8 cellular contexts compared by ENCODE assay signal in the genomic region with DNA sequence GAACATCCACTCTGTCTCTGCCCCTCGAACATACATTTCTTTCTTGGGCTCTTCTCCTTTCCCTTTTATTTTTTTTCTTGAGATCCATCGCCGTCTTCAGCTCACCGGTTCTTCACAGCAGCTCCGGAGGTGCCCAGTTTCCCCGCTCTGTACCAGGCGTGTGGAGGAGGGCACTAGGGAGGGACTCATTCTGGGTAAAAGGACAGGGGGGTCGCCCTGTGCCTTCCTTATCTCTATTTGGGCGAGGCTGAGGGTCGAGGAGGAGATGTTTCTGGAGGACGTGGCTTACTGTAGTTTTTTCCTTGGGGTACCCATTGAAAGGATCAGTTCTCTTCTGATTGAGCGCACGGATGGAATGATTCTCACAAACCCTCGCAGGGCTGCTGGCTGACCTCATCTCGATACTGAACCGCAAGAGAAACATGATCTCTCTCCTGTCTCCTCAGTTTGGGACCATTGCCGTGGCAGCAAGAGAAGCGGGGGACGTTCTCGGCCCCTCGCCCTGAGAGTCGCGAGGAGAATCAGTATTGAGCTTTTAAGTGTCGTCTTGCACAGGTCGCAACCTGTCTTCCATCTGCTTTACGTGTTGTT. TPM values are rescaled to one million over a fixed set of nuclear protein-coding genes. Genes with fewer than 3 reads are reported as not detected.
DNase-seq lines count a peak whose midpoint lies in the region; ATAC-seq and TF ChIP-seq lines count a peak whose summit lies in the region.

No MANE protein-coding gene starts in this region.

- H3K4me3 ChIP-seq in KMS-11 (IDR thresholded peaks at IDR 0.05; ENCODE audit: insufficient read depth, low read depth, low read length) (no peak overlapping the region), left ventricle myocardium inferior (peak overlapping the region; percentile 87)

- peaks cover 8% of the 10 kb centered on the region for H3K36me3 Mint-ChIP-seq in activated T-helper 2 cell treated with anti-CD3 and anti-CD28 coated beads, Interferon-gamma antibody, Interleukin-2, Interleukin-4, amounts not matched to agents 10 μg/mL and 5 μg/mL and 100 μg/mL, durations not matched to agents 14 hours and 24 hours and 36 hours (ENCODE audit: low read depth)

- no peaks in the 10 kb centered on the region for H4K20me1 ChIP-seq in KMS-11 (ENCODE audit: insufficient read depth)

- peak overlapping the region; percentile 95 for H3K4me2 ChIP-seq in KMS-11

- peak overlapping the region; percentile 100 for H3K4me3 Mint-ChIP-seq in activated T-helper 2 cell treated with anti-CD3 and anti-CD28 coated beads, Interferon-gamma antibody, Interleukin-2, Interleukin-4, amounts not matched to agents 10 μg/mL and 5 μg/mL and 100 μg/mL, durations not matched to agents 14 hours and 24 hours and 36 hours (ENCODE audit: low read depth)

- H3K79me2 ChIP-seq in KMS-11 (ENCODE audit: insufficient read depth, low read depth), result peaks cover 13% of the 10 kb centered on the region; the same call in 1 of the 2 replicates

- in situ Hi-C loops in G401 (cut with HindIII; ENCODE audit: low sequenced_read_pairs), result no loop called here

- intact Hi-C loops in activated T-helper 2 cell treated with anti-CD3 and anti-CD28 coated beads, Interferon-gamma antibody, Interleukin-2, Interleukin-4, amounts not matched to agents 10 μg/mL and 5 μg/mL and 100 μg/mL, durations not matched to agents 14 hours and 24 hours and 36 hours (cut with micrococcal nuclease), result loop anchor here (2.0 kb wide), 2 partner anchors 198 to 324 kb away; partner anchors contain the start of gene ZNF410
- intact Hi-C loops in left ventricle myocardium inferior (cut with micrococcal nuclease), result no loop called here

- DNase-seq in activated T-helper 2 cell treated with anti-CD3 and anti-CD28 coated beads, Interferon-gamma antibody, Interleukin-2, Interleukin-4, amounts not matched to agents 10 μg/mL and 5 μg/mL and 100 μg/mL, durations not matched to agents 14 hours and 24 hours and 36 hours (ENCODE audit: low spot score), result no peak
- DNase-seq in left ventricle myocardium inferior (no peak), renal cortical epithelial cell (ENCODE audit: low read depth) (peak; percentile 40), G401 (ENCODE audit: low spot score) (no peak), SIG-M5 (lab: John Stamatoyannopoulos, UW) (no peak)

- H3K4me1 ChIP-seq in KMS-11 (ENCODE audit: low read depth, poor library complexity, severe bottlenecking), result peaks cover 15% of the 10 kb centered on the region
- peaks cover 46% of the 10 kb centered on the region for H3K4me1 ChIP-seq in left ventricle myocardium inferior

- TF ChIP-seq CTCF in C4-2B (conservative IDR thresholded peaks at IDR 0.05) (no peak), KMS-11 (conservative IDR thresholded peaks at IDR 0.05; ENCODE audit: low read depth, low read length) (no peak), left ventricle myocardium inferior (IDR thresholded peaks at IDR 0.05; ENCODE audit: borderline replicate concordance) (no peak)

- no peaks in the 10 kb centered on the region for H3K27me3 Mint-ChIP-seq in activated T-helper 2 cell treated with anti-CD3 and anti-CD28 coated beads, Interferon-gamma antibody, Interleukin-2, Interleukin-4, amounts not matched to agents 10 μg/mL and 5 μg/mL and 100 μg/mL, durations not matched to agents 14 hours and 24 hours and 36 hours (ENCODE audit: low read depth)

- peak; percentile 11 for ATAC-seq in GM18870 (IDR thresholded peaks at IDR 0.05; ENCODE audit: unreplicated experiment)

- peaks cover 40% of the 10 kb centered on the region for H3K4me1 Mint-ChIP-seq in activated T-helper 2 cell treated with anti-CD3 and anti-CD28 coated beads, Interferon-gamma antibody, Interleukin-2, Interleukin-4, amounts not matched to agents 10 μg/mL and 5 μg/mL and 100 μg/mL, durations not matched to agents 14 hours and 24 hours and 36 hours (ENCODE audit: low read depth)

- H3K9me3 ChIP-seq in left ventricle myocardium inferior (replicated peaks), result no peaks in the 10 kb centered on the region

- H3K27ac ChIP-seq in C4-2B (peak overlapping the region; percentile 93), KMS-11 (peak overlapping the region; percentile 84), left ventricle myocardium inferior (replicated peaks) (peak overlapping the region; percentile 88)

- peak overlapping the region; percentile 83 for H3K9ac ChIP-seq in KMS-11

- H3K27ac Mint-ChIP-seq in activated T-helper 2 cell treated with anti-CD3 and anti-CD28 coated beads, Interferon-gamma antibody, Interleukin-2, Interleukin-4, amounts not matched to agents 10 μg/mL and 5 μg/mL and 100 μg/mL, durations not matched to agents 14 hours and 24 hours and 36 hours, result peak overlapping the region; percentile 99

- H3K9me3 Mint-ChIP-seq in activated T-helper 2 cell treated with anti-CD3 and anti-CD28 coated beads, Interferon-gamma antibody, Interleukin-2, Interleukin-4, amounts not matched to agents 10 μg/mL and 5 μg/mL and 100 μg/mL, durations not matched to agents 14 hours and 24 hours and 36 hours, result peaks cover 7% of the 10 kb centered on the region

- H2AFZ ChIP-seq in KMS-11 (ENCODE audit: low read depth), result peak overlapping the region; percentile 69

- H3K36me3 ChIP-seq in KMS-11 (ENCODE audit: insufficient read depth) (no peaks in the 10 kb centered on the region), left ventricle myocardium inferior (no peaks in the 10 kb centered on the region)

- H3K27me3 ChIP-seq in KMS-11 (ENCODE audit: insufficient read depth, low read depth) (no peaks in the 10 kb centered on the region), left ventricle myocardium inferior (ENCODE audit: low read depth) (no peaks in the 10 kb centered on the region)

RNA-seq across cellular contexts. Expression of gene LIN52, which starts 0.4 kb away (rescaled TPM):
- 16.7 and 19.0 TPM in 2 replicates for total RNA-seq in activated T-helper 2 cell treated with anti-CD3 and anti-CD28 coated beads, Interferon-gamma antibody, Interleukin-2, Interleukin-4, amounts not matched to agents 10 μg/mL and 5 μg/mL and 100 μg/mL, durations not matched to agents 14 hours and 24 hours and 36 hours
- total RNA-seq in left ventricle myocardium inferior (8.0 TPM), renal cortical epithelial cell (5.1 and 6.8 TPM in 2 replicates)
- 12.9 and 22.4 TPM in 2 replicates for total RNA-seq in G401 (2014; rRNA removed; shearing (Covaris generic))

RNA-seq across cellular contexts. Expression of gene ALDH6A1, which starts 0.9 kb away (rescaled TPM):
- 14.8 and 17.6 TPM in 2 replicates for total RNA-seq in activated T-helper 2 cell treated with anti-CD3 and anti-CD28 coated beads, Interferon-gamma antibody, Interleukin-2, Interleukin-4, amounts not matched to agents 10 μg/mL and 5 μg/mL and 100 μg/mL, durations not matched to agents 14 hours and 24 hours and 36 hours
- total RNA-seq in left ventricle myocardium inferior, result 69.6 TPM
- total RNA-seq in renal cortical epithelial cell, result 15.8 and 28.0 TPM in 2 replicates
- 20.3 and 35.6 TPM in 2 replicates for total RNA-seq in G401 (2014; rRNA removed; shearing (Covaris generic))
